Comparison of ENCODE assay signal across 13 cellular contexts in the genomic region with DNA sequence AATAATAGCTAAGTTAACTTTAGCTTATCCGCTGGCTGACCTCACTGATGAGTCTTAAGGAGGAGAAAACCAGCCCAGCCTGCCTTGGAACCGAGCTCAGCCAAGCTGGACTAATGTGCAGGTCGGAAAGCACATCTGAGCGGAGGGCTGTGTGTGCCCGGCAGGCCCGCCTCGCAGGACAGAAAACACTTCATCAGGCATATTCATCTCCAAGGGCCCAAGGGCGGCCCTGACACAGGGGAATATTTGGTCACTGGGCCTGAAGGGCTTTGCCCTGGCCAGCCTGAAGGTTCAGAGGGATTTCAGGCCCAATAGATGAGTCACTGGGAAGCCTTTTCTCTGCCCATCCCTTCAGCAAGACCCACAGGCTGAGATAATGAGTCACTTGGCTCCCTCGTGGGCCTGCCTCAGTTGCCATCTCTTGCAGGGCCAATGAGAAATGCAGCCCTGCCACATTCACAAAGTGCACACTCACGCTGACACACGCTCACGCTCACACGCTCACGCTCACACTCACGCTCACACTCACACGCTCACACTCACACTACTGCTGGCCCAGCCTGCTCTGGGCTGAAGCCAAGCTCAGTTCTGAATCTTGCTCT.
DNase-seq lines count a peak whose midpoint lies in the region; ATAC-seq, FAIRE-seq and TF ChIP-seq lines count a peak whose summit lies in the region.
"Had no signal": no experiment of that assay in that cellular context is flagged by ENCODE, and none has a peak within 500 bp of the region (broad histone marks: within the 10 kb centered on the region; RNA-seq: fewer than 3 reads in every experiment).

No MANE protein-coding gene starts in this region.

- TF ChIP-seq CTCF in AG04450 (IDR thresholded peaks at IDR 0.05; ENCODE audit: low read depth, low read length) (no peak), bronchial epithelial cell (IDR thresholded peaks at IDR 0.05; ENCODE audit: insufficient read depth, low read length, severe bottlenecking) (no peak)

- POLR2A ChIA-PET in AG04450 (lab: Yijun Ruan, JAX) = interaction anchor here (0.6 kb wide), 1 partner anchor 22 kb away, joined by 4 read pairs; no protein-coding TSS in a partner anchor

- H3K36me3 ChIP-seq in bronchial epithelial cell (ENCODE audit: control insufficient read depth, insufficient read depth, low read length) = no peaks in the 10 kb centered on the region

- H3K27ac ChIP-seq in AG04450 (ENCODE audit: low read depth, low read length) = peak overlapping the region; percentile 47
- H3K27ac ChIP-seq: C4-2B had no signal

- no peak for FAIRE-seq in bronchial epithelial cell (lab: Jason Lieb, UNC)

- CTCF ChIA-PET in AG04450 (lab: Charles Lee) = no interaction called here

- ATAC-seq in GM21381 (IDR thresholded peaks at IDR 0.05; ENCODE audit: unreplicated experiment) = no peak
- ATAC-seq in HG03342 (IDR thresholded peaks at IDR 0.05; ENCODE audit: unreplicated experiment) = no peak
- ATAC-seq: Right ventricle myocardium inferior had no signal

- DNase-seq in AG04450 (ENCODE audit: low read depth, low spot score) (no peak), HT1080 (ENCODE audit: low read depth) (peak; percentile 77), bronchial epithelial cell (ENCODE audit: low read depth) (peak; percentile 44), myocyte (ENCODE audit: low read depth) (peak; percentile 77), NCI-H2029 treated with DMSO at 0.1 percent for 48 hours (lab: John Stamatoyannopoulos, UW) (no peak)
- no peak for DNase-seq in effector CD4-positive, alpha-beta T cell
- DNase-seq: activated CD4-positive, alpha-beta T cell treated with anti-CD3 and anti-CD28 coated beads, Interleukin-2, amount 50 U/mL, for 4 hours; activated naive CD4-positive, alpha-beta T cell treated with anti-CD3 and anti-CD28 coated beads, Interleukin-2, amount 50 U/mL, for 16 hours; KG1 had no signal

- H3K9me3 ChIP-seq in AG04450 (ENCODE audit: control insufficient read depth, insufficient read depth, low read length) = peaks cover 3% of the 10 kb centered on the region; the same call in 1 of the 2 replicates

- H3K27me3 ChIP-seq in AG04450 (ENCODE audit: control insufficient read depth, insufficient read depth, low read length) (no peaks in the 10 kb centered on the region), bronchial epithelial cell (ENCODE audit: control insufficient read depth, insufficient read depth, low read length) (no peaks in the 10 kb centered on the region)

- no peak overlapping the region for H3K4me3 ChIP-seq in AG04450 (ENCODE audit: low read depth, low read length)
- no peak overlapping the region for H3K4me3 ChIP-seq in bronchial epithelial cell (ENCODE audit: low read depth, low read length)

Comparison
In these comparisons a context has a peak if more than half of its experiments do, and no peak if none do; other contexts are left out.
1. DNase-seq: peak in HT1080 (single experiment), bronchial epithelial cell (single experiment) and myocyte (single experiment); none in AG04450 (single experiment), effector CD4-positive, alpha-beta T cell (single experiment) and NCI-H2029 treated with DMSO at 0.1 percent for 48 hours (single experiment).